ENCODE assay signal across 8 cellular contexts in the genomic region with DNA sequence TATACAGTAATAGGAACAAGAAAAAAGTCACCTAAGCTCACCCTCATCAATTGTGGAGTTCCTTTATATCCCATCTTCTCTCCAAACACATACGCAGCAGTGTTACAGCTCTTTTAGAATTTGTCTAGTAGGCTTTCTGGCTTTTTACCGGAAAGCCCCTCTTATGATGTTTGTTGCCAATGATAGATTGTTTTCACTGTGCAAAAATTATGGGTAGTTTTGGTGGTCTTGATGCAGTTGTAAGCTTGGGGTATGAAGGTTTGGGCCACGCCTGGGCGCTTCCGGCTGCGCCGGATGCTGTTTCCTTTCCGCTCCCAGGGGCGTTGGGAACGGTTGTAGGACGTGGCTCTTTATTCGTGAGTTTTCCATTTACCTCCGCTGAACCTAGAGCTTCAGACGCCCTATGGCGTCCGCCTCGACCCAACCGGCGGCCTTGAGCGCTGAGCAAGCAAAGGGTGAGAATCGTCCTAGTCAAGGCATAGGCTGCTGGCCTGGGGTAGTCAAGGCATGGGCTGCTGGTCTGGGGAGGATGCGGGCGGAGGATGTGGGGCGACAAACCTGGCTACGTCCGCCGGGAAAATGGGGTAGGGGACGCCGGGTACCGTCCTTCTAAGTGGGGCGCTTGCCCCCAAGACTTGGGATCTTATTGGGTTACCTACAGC. TPM values are rescaled to one million over a fixed set of nuclear protein-coding genes. Genes with fewer than 3 reads are reported as not detected.
DNase-seq lines count a peak whose midpoint lies in the region; ATAC-seq and TF ChIP-seq lines count a peak whose summit lies in the region.

A gene with protein sequence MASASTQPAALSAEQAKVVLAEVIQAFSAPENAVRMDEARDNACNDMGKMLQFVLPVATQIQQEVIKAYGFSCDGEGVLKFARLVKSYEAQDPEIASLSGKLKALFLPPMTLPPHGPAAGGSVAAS (plus strand): TSS at position 304 of the 662 bp plus-strand sequence. CDS start 100 bp downstream, at position 404.
A gene (plus strand): TSS at position 98 of the 662 bp plus-strand sequence.

- no peaks in the 10 kb centered on the region for H3K9me3 Mint-ChIP-seq in naive B cell

- H3K27ac Mint-ChIP-seq in naive B cell: peak within 1 kb of the TSS; percentile 99 to 100 (median 99)

- TF ChIP-seq EP300 in Ishikawa (IDR thresholded peaks at IDR 0.05; ENCODE audit: borderline replicate concordance): no peak; the same call in 1 of the 2 replicates

- H3K9me3 ChIP-seq in OCI-LY7 (ENCODE audit: low read length): no peaks in the 10 kb centered on the region
- no peaks in the 10 kb centered on the region for H3K9me3 ChIP-seq in subcutaneous abdominal adipose tissue (ENCODE audit: control insufficient read depth in 5 of 5, low read length in 5 of 5)

- TSS peak; percentile 83 for BruUV-seq in OCI-LY7 (replicated peaks; lab: Mats Ljungman, UMichigan)

- peaks cover 9% of the 10 kb centered on the region; the same call in 1 of the 2 replicates for H3K79me2 ChIP-seq in OCI-LY7 (ENCODE audit: insufficient read depth, low read depth, low read length)

- no peak for TF ChIP-seq CTCF in OCI-LY7 (conservative IDR thresholded peaks at IDR 0.05; ENCODE audit: low read length)

- CTCF ChIA-PET in OCI-LY7 (lab: Charles Lee; ENCODE audit: unreplicated experiment): interaction anchor here (1.1 to 6.0 kb wide), 4 partner anchors 8 to 167 kb away, joined by 3 to 110 read pairs (median 4); no protein-coding TSS in a partner anchor

- H3K27me3 Mint-ChIP-seq in naive B cell: no peaks in the 10 kb centered on the region

- POLR2A ChIA-PET in OCI-LY7 (lab: Charles Lee): interaction anchor here (0.5 to 5.6 kb wide), 34 partner anchors 8 to 710 kb away, joined by 3 to 155 read pairs (median 4); a partner anchor contains a TSS

- peaks cover 58 to 81% (median 77%) of the 10 kb centered on the region in 3 donors for H3K4me1 Mint-ChIP-seq in naive B cell

- H3K4me3 ChIP-seq in OCI-LY7 (ENCODE audit: low read depth, low read length, poor library complexity, severe bottlenecking) (peak within 1 kb of the TSS; percentile 73), subcutaneous abdominal adipose tissue (ENCODE audit: low read depth in 1 of 5, low read length in 5 of 5) (peak within 1 kb of the TSS; percentile 68 to 91 (median 77))

- H2AFZ ChIP-seq in OCI-LY7 (ENCODE audit: low read length): peak within 1 kb of the TSS; percentile 53; the same call in 1 of the 2 replicates

- no peaks in the 10 kb centered on the region for H3K27me3 ChIP-seq in subcutaneous abdominal adipose tissue (ENCODE audit: control insufficient read depth in 5 of 5, insufficient read depth in 4 of 5, low read length in 5 of 5)

- H3K4me1 ChIP-seq in OCI-LY7 (ENCODE audit: insufficient read depth, low read length, poor library complexity, severe bottlenecking): peaks cover 41% of the 10 kb centered on the region
- peaks cover 10 to 58% (median 43%) of the 10 kb centered on the region in 5 donors for H3K4me1 ChIP-seq in subcutaneous abdominal adipose tissue (ENCODE audit: control insufficient read depth in 5 of 5, insufficient read depth in 5 of 5, low read length in 5 of 5)

- H4K20me1 ChIP-seq in OCI-LY7 (ENCODE audit: insufficient read depth, low read length): no peaks in the 10 kb centered on the region

- H3K27ac ChIP-seq in OCI-LY7 (ENCODE audit: low read depth, low read length, poor library complexity, severe bottlenecking): peak within 1 kb of the TSS; percentile 96
- H3K27ac ChIP-seq in subcutaneous abdominal adipose tissue (ENCODE audit: low read depth, low read length): peak within 1 kb of the TSS; percentile 94

- H3K36me3 ChIP-seq in OCI-LY7 (ENCODE audit: insufficient read depth, low read length) (no peaks in the 10 kb centered on the region), subcutaneous abdominal adipose tissue (ENCODE audit: control insufficient read depth in 5 of 5, insufficient read depth in 5 of 5, low read length in 5 of 5) (peaks cover 0 to 40% (median 27%) of the 10 kb centered on the region in 5 donors)

- ATAC-seq in GM21717 (IDR thresholded peaks at IDR 0.05; ENCODE audit: unreplicated experiment) (peak; percentile 35), esophagus mucosa (peak; percentile 54), naive B cell (ENCODE audit: low read depth in 2 of 2) (peak; percentile 63 to 65)

- no peaks in the 10 kb centered on the region for H3K36me3 Mint-ChIP-seq in naive B cell

- no peak for TF ChIP-seq RAD21 in Ishikawa (IDR thresholded peaks at IDR 0.05; ENCODE audit: low read depth)

- no peaks in the 10 kb centered on the region for H3K9me2 ChIP-seq in OCI-LY7 (ENCODE audit: insufficient read depth, low read length)

- DNase-seq in DMS53 treated with DMSO at 0.1 percent for 48 hours (lab: John Stamatoyannopoulos, UW; ENCODE audit: unreplicated experiment) (peak; percentile 98), OCI-LY7 (ENCODE audit: low spot score) (peak; percentile 95), activated T-helper 1 cell treated with Interleukin-2 at 50 U/mL for 16 hours (ENCODE audit: low read depth) (peak; percentile 57), naive B cell (peak; percentile 85)

- peak within 1 kb of the TSS; percentile 90 to 98 (median 96) for H3K4me3 Mint-ChIP-seq in naive B cell

- H3K9ac ChIP-seq in subcutaneous abdominal adipose tissue (ENCODE audit: low read length in 5 of 5): peak within 1 kb of the TSS; percentile 79 to 87 (median 84)

- peak within 1 kb of the TSS; percentile 89 for H3K4me2 ChIP-seq in OCI-LY7 (ENCODE audit: low read length)

- intact Hi-C loops in OCI-LY7 (cut with micrococcal nuclease; ENCODE audit: unreplicated experiment): loop anchor here (1.0 to 2.0 kb wide), 5 partner anchors 16 to 165 kb away; a partner anchor contains a TSS

TF ChIP-seq in Ishikawa, 13 proteins besides CTCF, POLR2A, EP300 and RAD21:
- TF ChIP-seq, protein P1, sequence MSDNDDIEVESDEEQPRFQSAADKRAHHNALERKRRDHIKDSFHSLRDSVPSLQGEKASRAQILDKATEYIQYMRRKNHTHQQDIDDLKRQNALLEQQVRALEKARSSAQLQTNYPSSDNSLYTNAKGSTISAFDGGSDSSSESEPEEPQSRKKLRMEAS (IDR thresholded peaks at IDR 0.05): no peak; the same call in 1 of the 2 replicates
- peak; percentile 42; the same call in 1 of the 2 replicates for TF ChIP-seq FOXM1 (IDR thresholded peaks at IDR 0.05; ENCODE audit: borderline replicate concordance, low read depth)
- peak; percentile 84 for TF ChIP-seq TCF12 (IDR thresholded peaks at IDR 0.05; ENCODE audit: low read depth)
- TF ChIP-seq, protein P2, sequence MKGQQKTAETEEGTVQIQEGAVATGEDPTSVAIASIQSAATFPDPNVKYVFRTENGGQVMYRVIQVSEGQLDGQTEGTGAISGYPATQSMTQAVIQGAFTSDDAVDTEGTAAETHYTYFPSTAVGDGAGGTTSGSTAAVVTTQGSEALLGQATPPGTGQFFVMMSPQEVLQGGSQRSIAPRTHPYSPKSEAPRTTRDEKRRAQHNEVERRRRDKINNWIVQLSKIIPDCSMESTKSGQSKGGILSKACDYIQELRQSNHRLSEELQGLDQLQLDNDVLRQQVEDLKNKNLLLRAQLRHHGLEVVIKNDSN (IDR thresholded peaks at IDR 0.05): no peak
- TF ChIP-seq ZBTB7A (IDR thresholded peaks at IDR 0.05; ENCODE audit: low read depth): peak; percentile 95
- TF ChIP-seq TAF1 (IDR thresholded peaks at IDR 0.05; ENCODE audit: low read depth): no peak; the same call in 1 of the 2 replicates
- no peak for TF ChIP-seq CREB1 (IDR thresholded peaks at IDR 0.05; ENCODE audit: low read depth)
- no peak for TF ChIP-seq EGR1 (IDR thresholded peaks at IDR 0.05)
- TF ChIP-seq YY1 (IDR thresholded peaks at IDR 0.05; ENCODE audit: low read depth): peak; percentile 85
- TF ChIP-seq TEAD4 (IDR thresholded peaks at IDR 0.05): peak; percentile 62; the same call in 1 of the 2 replicates
- no peak; the same call in 1 of the 2 replicates for TF ChIP-seq CEBPB (IDR thresholded peaks at IDR 0.05)
- TF ChIP-seq, protein P3, sequence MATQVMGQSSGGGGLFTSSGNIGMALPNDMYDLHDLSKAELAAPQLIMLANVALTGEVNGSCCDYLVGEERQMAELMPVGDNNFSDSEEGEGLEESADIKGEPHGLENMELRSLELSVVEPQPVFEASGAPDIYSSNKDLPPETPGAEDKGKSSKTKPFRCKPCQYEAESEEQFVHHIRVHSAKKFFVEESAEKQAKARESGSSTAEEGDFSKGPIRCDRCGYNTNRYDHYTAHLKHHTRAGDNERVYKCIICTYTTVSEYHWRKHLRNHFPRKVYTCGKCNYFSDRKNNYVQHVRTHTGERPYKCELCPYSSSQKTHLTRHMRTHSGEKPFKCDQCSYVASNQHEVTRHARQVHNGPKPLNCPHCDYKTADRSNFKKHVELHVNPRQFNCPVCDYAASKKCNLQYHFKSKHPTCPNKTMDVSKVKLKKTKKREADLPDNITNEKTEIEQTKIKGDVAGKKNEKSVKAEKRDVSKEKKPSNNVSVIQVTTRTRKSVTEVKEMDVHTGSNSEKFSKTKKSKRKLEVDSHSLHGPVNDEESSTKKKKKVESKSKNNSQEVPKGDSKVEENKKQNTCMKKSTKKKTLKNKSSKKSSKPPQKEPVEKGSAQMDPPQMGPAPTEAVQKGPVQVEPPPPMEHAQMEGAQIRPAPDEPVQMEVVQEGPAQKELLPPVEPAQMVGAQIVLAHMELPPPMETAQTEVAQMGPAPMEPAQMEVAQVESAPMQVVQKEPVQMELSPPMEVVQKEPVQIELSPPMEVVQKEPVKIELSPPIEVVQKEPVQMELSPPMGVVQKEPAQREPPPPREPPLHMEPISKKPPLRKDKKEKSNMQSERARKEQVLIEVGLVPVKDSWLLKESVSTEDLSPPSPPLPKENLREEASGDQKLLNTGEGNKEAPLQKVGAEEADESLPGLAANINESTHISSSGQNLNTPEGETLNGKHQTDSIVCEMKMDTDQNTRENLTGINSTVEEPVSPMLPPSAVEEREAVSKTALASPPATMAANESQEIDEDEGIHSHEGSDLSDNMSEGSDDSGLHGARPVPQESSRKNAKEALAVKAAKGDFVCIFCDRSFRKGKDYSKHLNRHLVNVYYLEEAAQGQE (IDR thresholded peaks at IDR 0.05; ENCODE audit: low read depth): no peak
- no peak; the same call in none of the 2 replicates for TF ChIP-seq NFIC (IDR thresholded peaks at IDR 0.05)
TF ChIP-seq in Ishikawa: peak in this region for 5.

RNA-seq across cellular contexts. Expression of the first gene that starts in this region (rescaled TPM):
- total RNA-seq in OCI-LY7 (2014; rRNA removed; shearing (Covaris generic)): 315 and 319 TPM in 2 replicates
- total RNA-seq in OCI-LY7 (2022) (126 and 130 TPM in 2 replicates), esophagus mucosa (84.0 TPM)
- polyA plus RNA-seq in naive B cell (ENCODE audit: low read depth in 6 of 6): 100 to 1,000 TPM; 126 to 211 (median 194) TPM

RNA-seq across cellular contexts. Expression of the second gene that starts in this region (rescaled TPM):
- not detected in 2 replicates for total RNA-seq in OCI-LY7 (2014; rRNA removed; shearing (Covaris generic))
- not detected in 2 replicates for total RNA-seq in OCI-LY7 (2022)
- total RNA-seq in esophagus mucosa: not detected
- polyA plus RNA-seq in naive B cell (ENCODE audit: low read depth in 6 of 6): not detected

Comparison
In these comparisons a context has a peak if more than half of its experiments do, and no peak if none do; other contexts are left out.
1. Peak in every context shown above with its lines: DNase-seq, ATAC-seq, H3K4me3 ChIP-seq and H3K27ac ChIP-seq.